8 cellular contexts compared by ENCODE assay signal in genomic region chr4:138494931-138495330, GRCh38.
DNase-seq lines count a peak whose midpoint lies in the region; TF ChIP-seq lines count a peak whose summit lies in the region.

No MANE protein-coding gene starts in this region.

- DNase-seq in MCF 10A (ENCODE audit: unreplicated experiment) (peak; percentile 60), breast epithelium (ENCODE audit: low spot score in 2 of 2) (no peak), M059J (ENCODE audit: low read depth) (peak; percentile 58), cardiac fibroblast (ENCODE audit: low read depth in 2 of 2) (peak; percentile 43 to 49), smooth muscle cell of the brain vasculature (ENCODE audit: low read depth, low spot score) (peak; percentile 18), ureter (ENCODE audit: low spot score) (no peak), NCI-H2196 (lab: John Stamatoyannopoulos, UW; ENCODE audit: unreplicated experiment) (no peak)
- DNase-seq in CD4-positive, alpha-beta memory T cell, result no peak

- no peak overlapping the region for H3K4me3 Mint-ChIP-seq in MCF 10A (ENCODE audit: unreplicated experiment)
- no peak overlapping the region for H3K4me3 Mint-ChIP-seq in CD4-positive, alpha-beta memory T cell

- no peaks in the 10 kb centered on the region for H3K4me1 Mint-ChIP-seq in MCF 10A (ENCODE audit: insufficient read depth, unreplicated experiment)
- no peaks in the 10 kb centered on the region for H3K4me1 Mint-ChIP-seq in CD4-positive, alpha-beta memory T cell

- H3K36me3 Mint-ChIP-seq in MCF 10A (ENCODE audit: insufficient read depth, unreplicated experiment), result no peaks in the 10 kb centered on the region
- no peaks in the 10 kb centered on the region for H3K36me3 Mint-ChIP-seq in CD4-positive, alpha-beta memory T cell

- CTCF ChIA-PET in MCF 10A (lab: Yijun Ruan, JAX), result interaction anchor here (0.6 to 2.1 kb wide), 6 partner anchors 12 to 443 kb away, joined by 3 to 8 read pairs (median 3); no protein-coding TSS in a partner anchor
- CTCF ChIA-PET in CD4-positive, alpha-beta memory T cell (lab: Charles Lee; ENCODE audit: partially characterized antibody), result no interaction called here

- H3K36me3 ChIP-seq in breast epithelium, result no peaks in the 10 kb centered on the region
- no peaks in the 10 kb centered on the region for H3K36me3 ChIP-seq in CD4-positive, alpha-beta memory T cell (ENCODE audit: insufficient read depth, low read length)

- no peaks in the 10 kb centered on the region for H3K4me1 ChIP-seq in breast epithelium
- H3K4me1 ChIP-seq in CD4-positive, alpha-beta memory T cell (ENCODE audit: insufficient read depth, low read length), result no peaks in the 10 kb centered on the region

- intact Hi-C loops in MCF 10A (cut with micrococcal nuclease) (loop anchor here (2.0 to 10.0 kb wide), 4 partner anchors 186 to 460 kb away; no protein-coding TSS in a partner anchor), breast epithelium (cut with DNase I; ENCODE audit: low total_unique reads) (no loop called here)
- intact Hi-C loops in CD4-positive, alpha-beta memory T cell (cut with micrococcal nuclease), result no loop called here

- no peaks in the 10 kb centered on the region for H3K27me3 ChIP-seq in breast epithelium
- no peaks in the 10 kb centered on the region for H3K27me3 ChIP-seq in CD4-positive, alpha-beta memory T cell (ENCODE audit: insufficient read depth, low read length)

- BruUV-seq in MCF 10A (replicated peaks; lab: Mats Ljungman, UMichigan), result no TSS peak

- POLR2A ChIA-PET in MCF 10A (lab: Yijun Ruan, JAX), result interaction anchor here (0.5 kb wide), 1 partner anchor 24 kb away, joined by 3 read pairs; no protein-coding TSS in a partner anchor
- POLR2A ChIA-PET in CD4-positive, alpha-beta memory T cell (lab: Charles Lee; ENCODE audit: partially characterized antibody), result no interaction called here

- no peak for TF ChIP-seq POLR2A in breast epithelium (IDR thresholded peaks at IDR 0.05)

- H3K27ac Mint-ChIP-seq in MCF 10A (ENCODE audit: low read depth, unreplicated experiment), result no peak overlapping the region
- no peak overlapping the region for H3K27ac Mint-ChIP-seq in CD4-positive, alpha-beta memory T cell

- no peaks in the 10 kb centered on the region for H3K9me3 Mint-ChIP-seq in MCF 10A (ENCODE audit: unreplicated experiment)
- peaks cover 0 to 15% (median 3%) of the 10 kb centered on the region in 8 donors for H3K9me3 Mint-ChIP-seq in CD4-positive, alpha-beta memory T cell

- no peak overlapping the region for H3K27ac ChIP-seq in breast epithelium
- no peak overlapping the region for H3K27ac ChIP-seq in CD4-positive, alpha-beta memory T cell (ENCODE audit: low read depth, low read length)

- peak; percentile 41 for TF ChIP-seq CTCF in MCF 10A (IDR thresholded peaks at IDR 0.05; ENCODE audit: unreplicated experiment)
- TF ChIP-seq CTCF in breast epithelium (IDR thresholded peaks at IDR 0.05), result no peak
- peak; percentile 19 for TF ChIP-seq CTCF in cardiac fibroblast (IDR thresholded peaks at IDR 0.05; ENCODE audit: low read depth, low read length)

- H3K27me3 Mint-ChIP-seq in MCF 10A (ENCODE audit: insufficient read depth, unreplicated experiment), result no peaks in the 10 kb centered on the region
- no peaks in the 10 kb centered on the region for H3K27me3 Mint-ChIP-seq in CD4-positive, alpha-beta memory T cell

- H3K4me3 ChIP-seq in breast epithelium, result no peak overlapping the region
- H3K4me3 ChIP-seq in cardiac fibroblast (replicated peaks in 1 of 2; ENCODE audit: low read depth in 2 of 2, low read length in 2 of 2), result no peak overlapping the region
- no peak overlapping the region for H3K4me3 ChIP-seq in CD4-positive, alpha-beta memory T cell (ENCODE audit: low read length in 2 of 2)

- peaks cover 10 to 26% of the 10 kb centered on the region in 2 donors for H3K9me3 ChIP-seq in breast epithelium
- no peaks in the 10 kb centered on the region for H3K9me3 ChIP-seq in CD4-positive, alpha-beta memory T cell (ENCODE audit: control insufficient read depth in 1 of 2, low read length in 2 of 2)

Comparison
In these comparisons a context has a peak if more than half of its experiments do, and no peak if none do; other contexts are left out.
1. DNase-seq: peak in MCF 10A (single experiment), M059J (single experiment), cardiac fibroblast (2 of 2) and smooth muscle cell of the brain vasculature (single experiment); none in breast epithelium (0 of 2), ureter (single experiment), CD4-positive, alpha-beta memory T cell (0 of 5) and NCI-H2196 (single experiment).
2. CTCF ChIP-seq: peak in MCF 10A (single experiment) and cardiac fibroblast (single experiment); none in breast epithelium (0 of 3).